In genomic region chr9:125434986-125435775, GRCh38 we compare ENCODE assay signal across 18 cellular contexts.
"Had no signal": no experiment of that assay in that cellular context is flagged by ENCODE, and none has a peak within 500 bp of the region (broad histone marks: within the 10 kb centered on the region; RNA-seq: fewer than 3 reads in every experiment).

No MANE protein-coding gene starts in this region.

- H3K4me3 ChIP-seq: colonic mucosa, skin epidermis, transverse colon, vagina had no signal

- H3K27me3 Mint-ChIP-seq: activated CD4-positive, alpha-beta T cell treated with anti-CD3 and anti-CD28 coated beads, Interleukin-2, amount 10 ng/mL, durations not matched to agents 7 days and 5 days; central memory CD8-positive, alpha-beta T cell; naive thymus-derived CD8-positive, alpha-beta T cell; stimulated activated naive CD8-positive, alpha-beta T cell treated with anti-CD3 and anti-CD28 coated beads, Interleukin-15, Interleukin-2, amounts not matched to agents 100 ng/mL and 50 ng/mL, for 24 hours had no signal

- H3K27ac ChIP-seq: brain microvascular endothelial cell, colonic mucosa, skin epidermis, transverse colon, vagina had no signal

- H3K4me1 Mint-ChIP-seq: activated CD4-positive, alpha-beta T cell treated with anti-CD3 and anti-CD28 coated beads, Interleukin-2, amount 10 ng/mL, durations not matched to agents 7 days and 5 days; central memory CD8-positive, alpha-beta T cell had no signal

- ATAC-seq: activated CD4-positive, CD25-positive, alpha-beta regulatory T cell treated with anti-CD3 and anti-CD28 coated beads, Interleukin-2, amount 50 U/mL, for 24 hours; left ventricle myocardium superior; naive thymus-derived CD8-positive, alpha-beta T cell had no signal

- H3K36me3 ChIP-seq: colonic mucosa had no signal

- H3K9me3 ChIP-seq: colonic mucosa, transverse colon, vagina had no signal

- H3K9me3 Mint-ChIP-seq: activated CD4-positive, alpha-beta T cell treated with anti-CD3 and anti-CD28 coated beads, Interleukin-2, amount 10 ng/mL, durations not matched to agents 7 days and 5 days; activated naive CD4-positive, alpha-beta T cell treated with anti-CD3 and anti-CD28 coated beads for 36 hours; central memory CD8-positive, alpha-beta T cell; naive thymus-derived CD8-positive, alpha-beta T cell; stimulated activated naive CD8-positive, alpha-beta T cell treated with anti-CD3 and anti-CD28 coated beads, Interleukin-15, Interleukin-2, amounts not matched to agents 100 ng/mL and 50 ng/mL, for 24 hours; T-helper 1 cell treated with Interleukin-12 subunit alpha and Interleukin-12 subunit beta and Interleukin-4 antibody, amounts not matched to agents 30 μg/mL and 1 μg/mL, for 36 hours had no signal

- H3K4me3 Mint-ChIP-seq: activated CD4-positive, alpha-beta T cell treated with anti-CD3 and anti-CD28 coated beads, Interleukin-2, amount 10 ng/mL, durations not matched to agents 7 days and 5 days; activated naive CD4-positive, alpha-beta T cell treated with anti-CD3 and anti-CD28 coated beads for 36 hours; central memory CD8-positive, alpha-beta T cell; naive thymus-derived CD8-positive, alpha-beta T cell; stimulated activated naive CD8-positive, alpha-beta T cell treated with anti-CD3 and anti-CD28 coated beads, Interleukin-15, Interleukin-2, amounts not matched to agents 100 ng/mL and 50 ng/mL, for 24 hours; T-helper 1 cell treated with Interleukin-12 subunit alpha and Interleukin-12 subunit beta and Interleukin-4 antibody, amounts not matched to agents 30 μg/mL and 1 μg/mL, for 36 hours had no signal

- H3K27ac Mint-ChIP-seq: activated CD4-positive, alpha-beta T cell treated with anti-CD3 and anti-CD28 coated beads, Interleukin-2, amount 10 ng/mL, durations not matched to agents 7 days and 5 days; activated naive CD4-positive, alpha-beta T cell treated with anti-CD3 and anti-CD28 coated beads for 36 hours; progenitor cell of endocrine pancreas; stimulated activated naive CD8-positive, alpha-beta T cell treated with anti-CD3 and anti-CD28 coated beads, Interleukin-15, Interleukin-2, amounts not matched to agents 100 ng/mL and 50 ng/mL, for 24 hours; T-helper 1 cell treated with Interleukin-12 subunit alpha and Interleukin-12 subunit beta and Interleukin-4 antibody, amounts not matched to agents 30 μg/mL and 1 μg/mL, for 36 hours had no signal

- DNase-seq: activated CD4-positive, alpha-beta T cell treated with anti-CD3 and anti-CD28 coated beads, Interleukin-2, amount 10 ng/mL, durations not matched to agents 7 days and 5 days; activated naive CD4-positive, alpha-beta T cell treated with anti-CD3 and anti-CD28 coated beads for 36 hours; brain microvascular endothelial cell; colonic mucosa; erythroblast; kidney glomerular epithelial cell; left ventricle myocardium superior; mesenchymal stem cell; naive thymus-derived CD8-positive, alpha-beta T cell; nucleus accumbens; transverse colon had no signal

- H3K4me1 ChIP-seq: colonic mucosa, transverse colon, vagina had no signal

- H3K27me3 ChIP-seq: brain microvascular endothelial cell, colonic mucosa, transverse colon, vagina had no signal
